In the genomic region with DNA sequence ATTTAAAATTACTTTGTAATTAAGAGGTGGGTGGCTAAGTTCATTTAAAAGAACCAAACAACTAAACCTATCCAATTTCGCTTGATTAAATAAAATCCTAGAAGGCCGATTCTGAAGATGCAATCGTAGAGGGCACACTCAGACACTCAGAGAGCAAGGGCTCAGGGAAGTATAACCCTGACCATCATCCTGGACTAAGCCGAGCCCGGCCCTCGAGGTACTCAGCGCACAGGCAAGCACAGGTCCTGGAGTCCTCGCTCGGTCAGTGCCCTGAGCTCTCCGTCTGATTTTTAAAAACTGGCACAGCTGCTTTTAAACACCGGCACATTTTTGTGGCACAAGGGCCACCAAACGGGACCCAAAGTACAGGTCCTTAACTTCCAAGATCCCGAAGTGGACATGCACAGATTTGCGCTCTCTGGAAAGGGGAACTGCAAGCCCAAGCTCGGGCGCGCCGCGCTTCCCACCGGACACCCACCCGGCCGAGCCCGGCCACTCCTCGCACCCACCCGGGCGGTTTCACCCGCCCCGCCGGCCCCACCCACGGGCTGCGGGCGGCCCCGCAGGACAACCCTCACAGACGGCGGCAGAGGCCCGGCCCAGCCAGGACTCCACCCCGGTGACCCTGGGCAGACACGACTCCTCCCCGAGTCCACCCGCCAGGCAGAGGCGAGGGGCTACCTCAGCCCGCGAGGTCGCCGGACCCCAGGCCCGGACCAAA, we compare ENCODE assay signal across 8 cellular contexts.
A peak's percentile ranks its signal among the peaks of the same experiment; 100 is the strongest.
DNase-seq lines count a peak whose midpoint lies in the region; ATAC-seq, FAIRE-seq and TF ChIP-seq lines count a peak whose summit lies in the region.
"Not testable (repeated sequence)": the region's sequence is repeated elsewhere in the genome, so short reads cannot be mapped to it uniquely, and the experiment has no call there.

No MANE protein-coding gene starts in this region.

- peak; percentile 7 for ATAC-seq in GM18508 (IDR thresholded peaks at IDR 0.05; ENCODE audit: insufficient read depth, unreplicated experiment)
- peak; percentile 5 for ATAC-seq in HG03575 (IDR thresholded peaks at IDR 0.05; ENCODE audit: extremely low read depth, insufficient number of reproducible peaks, low FRiP score, unreplicated experiment)
- peak; percentile 72 to 91 for ATAC-seq in upper lobe of left lung (ENCODE audit: low FRiP score in 2 of 2)

- CTCF ChIA-PET in HEK293 (lab: Yijun Ruan, JAX): not testable (repeated sequence)

- H3K27ac ChIP-seq in HEK293 (ENCODE audit: extremely low read depth, low read depth, low read length); ovary: not testable (repeated sequence)
- peak overlapping the region in 3 of 4 donors; percentile 83 to 90 (median 89) for H3K27ac ChIP-seq in upper lobe of left lung

- intact Hi-C loops in ovary (cut with DNase I): not testable (repeated sequence)

- not testable (repeated sequence) for H3K27me3 ChIP-seq in bronchial epithelial cell (ENCODE audit: control insufficient read depth, insufficient read depth, low read length); ovary; upper lobe of left lung

- not testable (repeated sequence) for FAIRE-seq in bronchial epithelial cell (lab: Jason Lieb, UNC)

- POLR2A ChIA-PET in HEK293 (lab: Yijun Ruan, JAX): not testable (repeated sequence)

- H3K4me3 ChIP-seq in HEK293 (ENCODE audit: low read depth, low read length) (peak overlapping the region; percentile 58), bronchial epithelial cell (ENCODE audit: low read depth, low read length) (peak overlapping the region; percentile 50), iPS-11a (ENCODE audit: low read depth, low read length) (peak overlapping the region; percentile 35), ovary (peak overlapping the region; percentile 54), upper lobe of left lung (peak overlapping the region; percentile 44 to 84 (median 67))

- not testable (repeated sequence) for H3K4me1 ChIP-seq in HEK293 (ENCODE audit: control insufficient read depth, insufficient read depth, low read length); ovary (ENCODE audit: insufficient read depth); upper lobe of left lung

- TF ChIP-seq POLR2A in ovary (IDR thresholded peaks at IDR 0.05); upper lobe of left lung (IDR thresholded peaks at IDR 0.05): not testable (repeated sequence)

- WGBS in ovary, 3 donors: 0 to 64% methylated on average over 1 to 10 of the region's 46 CpGs; no CpG with 5 or more reads in 1 of the 3 donors
- WGBS in upper lobe of left lung, 2 donors: 40% methylated on average over 1 of the region's 46 CpGs; no CpG with 5 or more reads in 1 of the 2 donors

- peak; percentile 31 for DNase-seq in activated CD4-positive, alpha-beta T cell treated with anti-CD3 and anti-CD28 coated beads for 48 hours
- not testable (repeated sequence) for DNase-seq in bronchial epithelial cell (ENCODE audit: low read depth)
- DNase-seq in ovary (peak in 4 of 5 donors; percentile 39 to 71 (median 65)), upper lobe of left lung (peak; percentile 42 to 93)

- not testable (repeated sequence) for H3K36me3 ChIP-seq in HEK293 (ENCODE audit: control insufficient read depth in 2 of 2, insufficient read depth in 1 of 2, low read length in 2 of 2); bronchial epithelial cell (ENCODE audit: control insufficient read depth, insufficient read depth, low read length); ovary; upper lobe of left lung

- H3K9me3 ChIP-seq in HEK293 (ENCODE audit: control insufficient read depth, insufficient read depth, low read depth, low read length); ovary; upper lobe of left lung: not testable (repeated sequence)

- TF ChIP-seq CTCF in HEK293 (tag by site-specific recombination; IDR thresholded peaks at IDR 0.05); bronchial epithelial cell (IDR thresholded peaks at IDR 0.05; ENCODE audit: insufficient read depth, low read length, severe bottlenecking); ovary (IDR thresholded peaks at IDR 0.05); upper lobe of left lung (IDR thresholded peaks at IDR 0.05): not testable (repeated sequence)

- TF ChIP-seq EP300 in ovary (IDR thresholded peaks at IDR 0.05); upper lobe of left lung (IDR thresholded peaks at IDR 0.05): not testable (repeated sequence)

Comparison
In these comparisons a context has a peak if more than half of its experiments do, and no peak if none do; other contexts are left out.
1. ATAC-seq: peak in every context shown above with its lines; median percentile 82 in upper lobe of left lung; 7 in GM18508; 5 in HG03575.